In the genomic region with DNA sequence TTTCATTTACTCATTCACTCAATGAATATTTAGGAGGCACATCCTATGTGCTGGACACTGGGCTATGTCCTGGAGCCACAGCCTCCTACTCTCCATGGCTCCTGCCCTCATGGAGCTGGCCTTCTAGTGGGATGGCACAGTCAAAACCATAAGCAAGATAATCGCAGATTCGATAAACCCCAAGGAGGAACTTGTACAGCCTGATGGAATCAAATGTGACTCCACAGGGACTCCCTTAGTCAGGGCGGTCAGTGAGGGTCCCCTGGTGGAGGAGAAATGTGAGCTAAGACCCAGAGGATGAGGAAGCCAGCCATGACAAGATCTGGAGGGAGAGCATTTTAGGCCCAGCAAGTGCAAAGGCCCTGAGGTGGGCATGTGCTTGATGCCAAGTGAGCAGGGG, we compare ENCODE assay signal across 22 cellular contexts.
"Had no signal": no experiment of that assay in that cellular context is flagged by ENCODE, and none has a peak within 500 bp of the region (broad histone marks: within the 10 kb centered on the region; RNA-seq: fewer than 3 reads in every experiment).

No MANE protein-coding gene starts in this region.

- ATAC-seq: gastrocnemius medialis, left lung, lower lobe of right lung, mucosa of descending colon, pancreas, psoas muscle had no signal

- H3K27ac Mint-ChIP-seq: nephron progenitor cell; stimulated activated naive CD8-positive, alpha-beta T cell treated with anti-CD3 and anti-CD28 coated beads, Interleukin-15, Interleukin-2, amounts not matched to agents 100 ng/mL and 50 ng/mL, for 24 hours; T-helper 1 cell treated with Interleukin-12 subunit alpha and Interleukin-12 subunit beta and Interleukin-4 antibody, amounts not matched to agents 30 μg/mL and 1 μg/mL, for 36 hours had no signal

- DNase-seq: activated CD4-positive, alpha-beta T cell treated with anti-CD3 and anti-CD28 coated beads for 4 hours; activated CD4-positive, alpha-beta T cell treated with anti-CD3 and anti-CD28 coated beads, Interleukin-2, amount 50 U/mL, for 48 hours; activated CD8-positive, alpha-beta memory T cell treated with anti-CD3 and anti-CD28 coated beads for 24 hours; activated gamma-delta T cell treated with Interleukin-2 at 50 U/mL for 16 hours; activated naive CD4-positive, alpha-beta T cell treated with anti-CD3 and anti-CD28 coated beads, Interleukin-2, amount 50 U/mL, for 16 hours; effector CD8-positive, alpha-beta T cell; erythroblast; gastrocnemius medialis; glutamatergic neuron; mesenchymal stem cell; nephron progenitor cell; stimulated activated CD4-positive, alpha-beta T cell treated with anti-CD3 and anti-CD28 coated beads, Interleukin-2, amount 100 ng/mL, for 48 hours; SW 1271; T-helper 9 cell; trophoblast cell had no signal

- H3K4me3 Mint-ChIP-seq: nephron progenitor cell; stimulated activated naive CD8-positive, alpha-beta T cell treated with anti-CD3 and anti-CD28 coated beads, Interleukin-15, Interleukin-2, amounts not matched to agents 100 ng/mL and 50 ng/mL, for 24 hours; T-helper 1 cell treated with Interleukin-12 subunit alpha and Interleukin-12 subunit beta and Interleukin-4 antibody, amounts not matched to agents 30 μg/mL and 1 μg/mL, for 36 hours had no signal

- H3K9me3 Mint-ChIP-seq: nephron progenitor cell; stimulated activated naive CD8-positive, alpha-beta T cell treated with anti-CD3 and anti-CD28 coated beads, Interleukin-15, Interleukin-2, amounts not matched to agents 100 ng/mL and 50 ng/mL, for 24 hours; T-helper 1 cell treated with Interleukin-12 subunit alpha and Interleukin-12 subunit beta and Interleukin-4 antibody, amounts not matched to agents 30 μg/mL and 1 μg/mL, for 36 hours had no signal
